Comparison of ENCODE assay signal across 7 cellular contexts in genomic region chr11:28108909-28109308, GRCh38. TPM values are rescaled to one million over a fixed set of nuclear protein-coding genes. Genes with fewer than 3 reads are reported as not detected.
DNase-seq lines count a peak whose midpoint lies in the region; ATAC-seq, FAIRE-seq and TF ChIP-seq lines count a peak whose summit lies in the region.

No MANE protein-coding gene starts in this region.

- in situ Hi-C loops in HAP-1 (cut with MboI; ENCODE audit: low sequenced_read_pairs) = no loop called here

- H3K4me2 ChIP-seq in SU-DHL-6 (ENCODE audit: low read depth, low read length, poor library complexity, severe bottlenecking) = peak overlapping the region; percentile 84
- peak overlapping the region; percentile 86 for H3K4me2 ChIP-seq in skeletal muscle satellite cell (ENCODE audit: low read length)

- DNase-seq in HAP-1 (ENCODE audit: low spot score in 2 of 2) = no peak
- DNase-seq in fibroblast of mammary gland (ENCODE audit: low read depth) = no peak
- DNase-seq in GM12891 (ENCODE audit: insufficient read length, low spot score) = no peak
- no peak for DNase-seq in AG08395 (ENCODE audit: low spot score)

- ATAC-seq in HG02571 (IDR thresholded peaks at IDR 0.05; ENCODE audit: unreplicated experiment) = no peak

- peak overlapping the region; percentile 83 for H2AFZ ChIP-seq in SU-DHL-6 (ENCODE audit: low read depth, low read length, severe bottlenecking)

- no peak for FAIRE-seq in GM12891 (lab: Jason Lieb, UNC)

- H3K27me3 ChIP-seq in HAP-1 (ENCODE audit: low read depth) = no peaks in the 10 kb centered on the region
- H3K27me3 ChIP-seq in SU-DHL-6 (ENCODE audit: low read length) = no peaks in the 10 kb centered on the region
- no peaks in the 10 kb centered on the region for H3K27me3 ChIP-seq in skeletal muscle satellite cell (ENCODE audit: control insufficient read depth, insufficient read depth, low read length)

- peaks cover 9% of the 10 kb centered on the region for H3F3A ChIP-seq in SU-DHL-6 (ENCODE audit: insufficient read depth)

- no peak for TF ChIP-seq POLR2A in GM12891 (IDR thresholded peaks at IDR 0.05; ENCODE audit: low read depth, low read length)

- no peak for TF ChIP-seq CTCF in SU-DHL-6 (IDR thresholded peaks at IDR 0.05; ENCODE audit: insufficient read depth, low read length, poor library complexity, severe bottlenecking)
- no peak for TF ChIP-seq CTCF in fibroblast of mammary gland (conservative IDR thresholded peaks at IDR 0.05; ENCODE audit: control insufficient read depth, insufficient read depth, low read depth, low read length)

- H3K4me3 ChIP-seq in HAP-1 (peak overlapping the region; percentile 76), SU-DHL-6 (ENCODE audit: insufficient read depth, low read length, poor library complexity, severe bottlenecking) (peak overlapping the region; percentile 95), fibroblast of mammary gland (ENCODE audit: control insufficient read depth, low read depth, low read length) (peak overlapping the region; percentile 69), skeletal muscle satellite cell (ENCODE audit: low read length) (peak overlapping the region; percentile 72)

- H3K9me3 ChIP-seq in HAP-1 (no peaks in the 10 kb centered on the region), SU-DHL-6 (ENCODE audit: insufficient read depth, low read length) (no peaks in the 10 kb centered on the region), skeletal muscle satellite cell (replicated peaks; ENCODE audit: low read length) (no peaks in the 10 kb centered on the region)

- peaks cover 89% of the 10 kb centered on the region for H3K79me2 ChIP-seq in SU-DHL-6 (ENCODE audit: insufficient read depth, low read length)

- no peaks in the 10 kb centered on the region for H3K9me2 ChIP-seq in SU-DHL-6 (replicated peaks; ENCODE audit: insufficient read depth, low read length)

- H3K36me3 ChIP-seq in HAP-1 (replicated peaks) = no peaks in the 10 kb centered on the region; the same call in none of the 2 replicates
- peaks cover 3% of the 10 kb centered on the region; the same call in 1 of the 2 replicates for H3K36me3 ChIP-seq in SU-DHL-6 (ENCODE audit: low read length)
- peaks cover 4% of the 10 kb centered on the region for H3K36me3 ChIP-seq in skeletal muscle satellite cell (ENCODE audit: insufficient read depth, low read length)

- H4K20me1 ChIP-seq in SU-DHL-6 (ENCODE audit: low read depth, low read length) = peaks cover 7% of the 10 kb centered on the region; the same call in 1 of the 2 replicates

- H3K4me1 ChIP-seq in HAP-1 (peaks cover 39% of the 10 kb centered on the region), skeletal muscle satellite cell (ENCODE audit: control insufficient read depth, insufficient read depth, low read length) (peaks cover 36% of the 10 kb centered on the region)

- H3K27ac ChIP-seq in SU-DHL-6 (ENCODE audit: low read depth, low read length) = peak overlapping the region; percentile 75

- H3K9ac ChIP-seq in SU-DHL-6 (ENCODE audit: low read length) (peak overlapping the region; percentile 73), skeletal muscle satellite cell (ENCODE audit: low read depth, low read length) (peak overlapping the region; percentile 95)

TF ChIP-seq in GM12891, 5 proteins besides CTCF, POLR2A, EP300 and RAD21:
- TF ChIP-seq SPI1 (IDR thresholded peaks at IDR 0.05; ENCODE audit: low read depth, low read length) (no peak), TAF1 (IDR thresholded peaks at IDR 0.05; ENCODE audit: low read depth, low read length) (no peak), POU2F2 (IDR thresholded peaks at IDR 0.05; ENCODE audit: low read depth, low read length) (no peak), POLR2AphosphoS5 (IDR thresholded peaks at IDR 0.05; ENCODE audit: low read depth, low read length) (no peak)

RNA-seq across cellular contexts. Expression of gene METTL15, which starts 0.7 kb away (rescaled TPM):
- 11.7 and 15.1 TPM in 2 replicates for total RNA-seq in skeletal muscle satellite cell (2012; rRNA removed)
- polyA plus RNA-seq in GM12891 (2012; ENCODE audit: low read depth, missing spikeins) = 6.5 TPM

RNA-seq across cellular contexts. Expression of gene KIF18A, which starts 1.0 kb away (rescaled TPM):
- total RNA-seq in skeletal muscle satellite cell (2012; rRNA removed) = 10.6 and 12.2 TPM in 2 replicates
- polyA plus RNA-seq in GM12891 (2012; ENCODE audit: low read depth, missing spikeins) = 4.7 TPM
